ENCODE assay signal across 10 cellular contexts in genomic region chr1:153616885-153617428, GRCh38. TPM values are rescaled to one million over a fixed set of nuclear protein-coding genes. Genes with fewer than 3 reads are reported as not detected.
DNase-seq lines count a peak whose midpoint lies in the region; ATAC-seq and TF ChIP-seq lines count a peak whose summit lies in the region.
"Had no signal": no experiment of that assay in that cellular context is flagged by ENCODE, and none has a peak within 500 bp of the region (broad histone marks: within the 10 kb centered on the region; RNA-seq: fewer than 3 reads in every experiment).

No MANE protein-coding gene starts in this region.

- peaks cover 9% of the 10 kb centered on the region for H3K4me1 Mint-ChIP-seq in activated CD8-positive, alpha-beta T cell treated with anti-CD3 and anti-CD28 coated beads, Interleukin-2, amount 10 ng/mL, durations not matched to agents 7 days and 5 days (ENCODE audit: low read depth)
- peaks cover 5% of the 10 kb centered on the region for H3K4me1 Mint-ChIP-seq in activated CD8-positive, alpha-beta T cell treated with anti-CD3 and anti-CD28 coated beads for 36 hours (ENCODE audit: low read depth)
- peaks cover 32% of the 10 kb centered on the region for H3K4me1 Mint-ChIP-seq in dendritic cell treated with granulocyte-macrophage colony-stimulating factor and Interleukin-4, amounts not matched to agents 40 ng/mL and 50 ng/mL, for 4 days (ENCODE audit: low read depth)
- H3K4me1 Mint-ChIP-seq in natural killer cell treated with Interleukin-12 subunit alpha and Interleukin-12 subunit beta and Interleukin-15 and Interleukin-18, amount 100 ng/mL, for 72 hours (ENCODE audit: low read depth in 2 of 2): peaks cover 0 to 5% of the 10 kb centered on the region in 2 donors

- intact Hi-C loops in activated CD8-positive, alpha-beta T cell treated with anti-CD3 and anti-CD28 coated beads for 36 hours (cut with micrococcal nuclease): loop anchor here (2.0 kb wide), 1 partner anchor 106 kb away; no protein-coding TSS in a partner anchor
- intact Hi-C loops in dendritic cell treated with granulocyte-macrophage colony-stimulating factor and Interleukin-4, amounts not matched to agents 40 ng/mL and 50 ng/mL, for 4 days (cut with micrococcal nuclease): loop anchor here (1.0 to 2.0 kb wide), 2 partner anchors 44 to 106 kb away; no protein-coding TSS in a partner anchor
- intact Hi-C loops in upper lobe of right lung (cut with DNase I): no loop called here

- H3K36me3 ChIP-seq in lung (ENCODE audit: control insufficient read depth in 2 of 2, insufficient read depth in 2 of 2, low read length in 2 of 2): peaks cover 1 to 2% of the 10 kb centered on the region in 2 donors
- no peaks in the 10 kb centered on the region for H3K36me3 ChIP-seq in upper lobe of right lung

- peaks cover 0 to 11% of the 10 kb centered on the region in 2 donors for H3K4me1 ChIP-seq in lung (ENCODE audit: control insufficient read depth in 2 of 2, insufficient read depth in 2 of 2, low read length in 2 of 2)
- peaks cover 12% of the 10 kb centered on the region for H3K4me1 ChIP-seq in upper lobe of right lung

- CTCF ChIA-PET in activated CD8-positive, alpha-beta T cell treated with anti-CD3 and anti-CD28 coated beads, Interleukin-2, amount 10 ng/mL, durations not matched to agents 7 days and 5 days (lab: Charles Lee): interaction anchor here (1.1 to 10.2 kb wide), 14 partner anchors 9 to 370 kb away, joined by 4 to 120 read pairs (median 6); partner anchors contain the start of genes CHTOP, RAB13, S100A1 and S100A13
- CTCF ChIA-PET in activated CD8-positive, alpha-beta T cell treated with anti-CD3 and anti-CD28 coated beads for 36 hours (lab: Charles Lee): interaction anchor here (0.7 to 8.0 kb wide), 17 partner anchors 12 to 115 kb away, joined by 3 to 88 read pairs (median 7); partner anchors contain the start of genes CHTOP, S100A1, S100A13 and S100A6

- no peak overlapping the region for H3K4me3 Mint-ChIP-seq in activated CD8-positive, alpha-beta T cell treated with anti-CD3 and anti-CD28 coated beads, Interleukin-2, amount 10 ng/mL, durations not matched to agents 7 days and 5 days
- H3K4me3 Mint-ChIP-seq in activated CD8-positive, alpha-beta T cell treated with anti-CD3 and anti-CD28 coated beads for 36 hours: no peak overlapping the region
- no peak overlapping the region for H3K4me3 Mint-ChIP-seq in dendritic cell treated with granulocyte-macrophage colony-stimulating factor and Interleukin-4, amounts not matched to agents 40 ng/mL and 50 ng/mL, for 4 days
- H3K4me3 Mint-ChIP-seq in natural killer cell treated with Interleukin-12 subunit alpha and Interleukin-12 subunit beta and Interleukin-15 and Interleukin-18, amount 100 ng/mL, for 72 hours: no peak overlapping the region

- no peak for ATAC-seq in activated CD8-positive, alpha-beta T cell treated with anti-CD3 and anti-CD28 coated beads, Interleukin-2, amount 10 ng/mL, durations not matched to agents 7 days and 5 days
- ATAC-seq in activated CD8-positive, alpha-beta T cell treated with anti-CD3 and anti-CD28 coated beads for 36 hours: no peak
- ATAC-seq in lung (ENCODE audit: insufficient read depth, low FRiP score) (no peak), upper lobe of right lung (peak; percentile 55), GM21423 (IDR thresholded peaks at IDR 0.05; ENCODE audit: unreplicated experiment) (no peak), GM19328 (IDR thresholded peaks at IDR 0.05; ENCODE audit: unreplicated experiment) (no peak)
- ATAC-seq in natural killer cell treated with Interleukin-12 subunit alpha and Interleukin-12 subunit beta and Interleukin-15 and Interleukin-18, amount 100 ng/mL, for 72 hours: no peak

- H3K4me3 ChIP-seq in lung (no peak overlapping the region), upper lobe of right lung (no peak overlapping the region)
- H3K4me3 ChIP-seq: smooth muscle cell had no signal

- H3K27ac ChIP-seq in lung (ENCODE audit: low read depth in 1 of 2, low read length in 1 of 2) (peak overlapping the region; percentile 10 to 49), upper lobe of right lung (peak overlapping the region; percentile 72)

- POLR2A ChIA-PET in activated CD8-positive, alpha-beta T cell treated with anti-CD3 and anti-CD28 coated beads, Interleukin-2, amount 10 ng/mL, durations not matched to agents 7 days and 5 days (lab: Charles Lee): interaction anchor here (0.7 kb wide), 1 partner anchor 8 kb away, joined by 4 read pairs; no protein-coding TSS in a partner anchor
- POLR2A ChIA-PET in activated CD8-positive, alpha-beta T cell treated with anti-CD3 and anti-CD28 coated beads for 36 hours (lab: Charles Lee): interaction anchor here (0.6 kb wide), 1 partner anchor 15 kb away, joined by 3 read pairs; no protein-coding TSS in a partner anchor

- 58 to 93% methylated on average over 5 of the region's 5 CpGs for WGBS in lung, 2 donors

- H3K9me3 Mint-ChIP-seq in activated CD8-positive, alpha-beta T cell treated with anti-CD3 and anti-CD28 coated beads, Interleukin-2, amount 10 ng/mL, durations not matched to agents 7 days and 5 days (ENCODE audit: insufficient read depth): no peaks in the 10 kb centered on the region
- H3K9me3 Mint-ChIP-seq in activated CD8-positive, alpha-beta T cell treated with anti-CD3 and anti-CD28 coated beads for 36 hours: no peaks in the 10 kb centered on the region
- no peaks in the 10 kb centered on the region for H3K9me3 Mint-ChIP-seq in dendritic cell treated with granulocyte-macrophage colony-stimulating factor and Interleukin-4, amounts not matched to agents 40 ng/mL and 50 ng/mL, for 4 days
- H3K9me3 Mint-ChIP-seq in natural killer cell treated with Interleukin-12 subunit alpha and Interleukin-12 subunit beta and Interleukin-15 and Interleukin-18, amount 100 ng/mL, for 72 hours: no peaks in the 10 kb centered on the region

- H3K36me3 Mint-ChIP-seq in activated CD8-positive, alpha-beta T cell treated with anti-CD3 and anti-CD28 coated beads, Interleukin-2, amount 10 ng/mL, durations not matched to agents 7 days and 5 days (ENCODE audit: low read depth): no peaks in the 10 kb centered on the region
- no peaks in the 10 kb centered on the region for H3K36me3 Mint-ChIP-seq in activated CD8-positive, alpha-beta T cell treated with anti-CD3 and anti-CD28 coated beads for 36 hours (ENCODE audit: low read depth)
- no peaks in the 10 kb centered on the region for H3K36me3 Mint-ChIP-seq in dendritic cell treated with granulocyte-macrophage colony-stimulating factor and Interleukin-4, amounts not matched to agents 40 ng/mL and 50 ng/mL, for 4 days (ENCODE audit: low read depth)
- no peaks in the 10 kb centered on the region for H3K36me3 Mint-ChIP-seq in natural killer cell treated with Interleukin-12 subunit alpha and Interleukin-12 subunit beta and Interleukin-15 and Interleukin-18, amount 100 ng/mL, for 72 hours

- no peak for DNase-seq in activated CD8-positive, alpha-beta T cell treated with anti-CD3 and anti-CD28 coated beads, Interleukin-2, amount 10 ng/mL, durations not matched to agents 7 days and 5 days
- no peak for DNase-seq in activated CD8-positive, alpha-beta T cell treated with anti-CD3 and anti-CD28 coated beads for 36 hours
- DNase-seq in lung (ENCODE audit: low spot score): peak; percentile 64
- peak; percentile 79 for DNase-seq in upper lobe of right lung
- no peak for DNase-seq in natural killer cell treated with Interleukin-12 subunit alpha and Interleukin-12 subunit beta and Interleukin-15 and Interleukin-18, amount 100 ng/mL, for 72 hours (ENCODE audit: low spot score)

- H3K27me3 Mint-ChIP-seq in activated CD8-positive, alpha-beta T cell treated with anti-CD3 and anti-CD28 coated beads, Interleukin-2, amount 10 ng/mL, durations not matched to agents 7 days and 5 days (ENCODE audit: low read depth): no peaks in the 10 kb centered on the region
- no peaks in the 10 kb centered on the region for H3K27me3 Mint-ChIP-seq in activated CD8-positive, alpha-beta T cell treated with anti-CD3 and anti-CD28 coated beads for 36 hours
- H3K27me3 Mint-ChIP-seq in dendritic cell treated with granulocyte-macrophage colony-stimulating factor and Interleukin-4, amounts not matched to agents 40 ng/mL and 50 ng/mL, for 4 days: peaks cover 2% of the 10 kb centered on the region
- H3K27me3 Mint-ChIP-seq in natural killer cell treated with Interleukin-12 subunit alpha and Interleukin-12 subunit beta and Interleukin-15 and Interleukin-18, amount 100 ng/mL, for 72 hours: no peaks in the 10 kb centered on the region

- H3K27me3 ChIP-seq in lung (ENCODE audit: control insufficient read depth, insufficient read depth) (no peaks in the 10 kb centered on the region), upper lobe of right lung (no peaks in the 10 kb centered on the region)

- TF ChIP-seq CTCF in activated CD8-positive, alpha-beta T cell treated with anti-CD3 and anti-CD28 coated beads for 36 hours (IDR thresholded peaks at IDR 0.05): no peak
- TF ChIP-seq CTCF in lung (IDR thresholded peaks at IDR 0.05; ENCODE audit: control extremely low read depth, extremely low read depth) (no peak), upper lobe of right lung (IDR thresholded peaks at IDR 0.05) (no peak)

- H3K9me3 ChIP-seq in lung (ENCODE audit: control insufficient read depth in 2 of 2, insufficient read depth in 1 of 2, low read length in 1 of 2): no peaks in the 10 kb centered on the region
- no peaks in the 10 kb centered on the region for H3K9me3 ChIP-seq in upper lobe of right lung

- peak overlapping the region; percentile 26 for H3K27ac Mint-ChIP-seq in activated CD8-positive, alpha-beta T cell treated with anti-CD3 and anti-CD28 coated beads, Interleukin-2, amount 10 ng/mL, durations not matched to agents 7 days and 5 days
- no peak overlapping the region for H3K27ac Mint-ChIP-seq in activated CD8-positive, alpha-beta T cell treated with anti-CD3 and anti-CD28 coated beads for 36 hours
- H3K27ac Mint-ChIP-seq in dendritic cell treated with granulocyte-macrophage colony-stimulating factor and Interleukin-4, amounts not matched to agents 40 ng/mL and 50 ng/mL, for 4 days: peak overlapping the region; percentile 36
- no peak overlapping the region for H3K27ac Mint-ChIP-seq in natural killer cell treated with Interleukin-12 subunit alpha and Interleukin-12 subunit beta and Interleukin-15 and Interleukin-18, amount 100 ng/mL, for 72 hours

RNA-seq across cellular contexts. Expression of gene S100A14, which starts 0.8 kb away (rescaled TPM):
- total RNA-seq in activated CD8-positive, alpha-beta T cell treated with anti-CD3 and anti-CD28 coated beads, Interleukin-2, amount 10 ng/mL, durations not matched to agents 7 days and 5 days: not detected
- total RNA-seq in activated CD8-positive, alpha-beta T cell treated with anti-CD3 and anti-CD28 coated beads for 36 hours: not detected
- total RNA-seq in lung: 100 to 1,000 TPM in 1 of 2 donors, 10 to 100 TPM in 1; 78.5 to 150 TPM
- 100 to 1,000 TPM; 157 to 326 TPM for polyA plus RNA-seq in lung
- total RNA-seq in upper lobe of right lung: 112 TPM
- total RNA-seq in natural killer cell treated with Interleukin-12 subunit alpha and Interleukin-12 subunit beta and Interleukin-15 and Interleukin-18, amount 100 ng/mL, for 72 hours: not detected
- total RNA-seq: LHCN-M2 had no signal

RNA-seq across cellular contexts. Expression of gene S100A16, which starts 4.0 kb away (rescaled TPM):
- total RNA-seq in activated CD8-positive, alpha-beta T cell treated with anti-CD3 and anti-CD28 coated beads, Interleukin-2, amount 10 ng/mL, durations not matched to agents 7 days and 5 days: not detected
- not detected for total RNA-seq in activated CD8-positive, alpha-beta T cell treated with anti-CD3 and anti-CD28 coated beads for 36 hours
- total RNA-seq in lung: 100 to 1,000 TPM in 1 of 2 donors, 10 to 100 TPM in 1; 70.6 to 119 TPM
- 100 to 1,000 TPM; 162 to 182 TPM for polyA plus RNA-seq in lung
- 69.6 TPM for total RNA-seq in upper lobe of right lung
- not detected for total RNA-seq in natural killer cell treated with Interleukin-12 subunit alpha and Interleukin-12 subunit beta and Interleukin-15 and Interleukin-18, amount 100 ng/mL, for 72 hours

RNA-seq across cellular contexts. Expression of gene S100A13, which starts 10.3 kb away (rescaled TPM):
- 1 to 10 TPM; 6.2 to 7.0 TPM for total RNA-seq in activated CD8-positive, alpha-beta T cell treated with anti-CD3 and anti-CD28 coated beads, Interleukin-2, amount 10 ng/mL, durations not matched to agents 7 days and 5 days
- 1 to 10 TPM; 8.1 to 9.4 TPM for total RNA-seq in activated CD8-positive, alpha-beta T cell treated with anti-CD3 and anti-CD28 coated beads for 36 hours
- total RNA-seq in lung: 10 to 100 TPM; 36.2 to 92.1 TPM
- polyA plus RNA-seq in lung: 100 to 1,000 TPM in 1 of 2 donors, 10 to 100 TPM in 1; 80.9 to 168 TPM
- total RNA-seq in upper lobe of right lung: 76.1 TPM
- 10 to 100 TPM in 1 of 2 donors, 1 to 10 TPM in 1; 5.0 to 10.3 TPM for total RNA-seq in natural killer cell treated with Interleukin-12 subunit alpha and Interleukin-12 subunit beta and Interleukin-15 and Interleukin-18, amount 100 ng/mL, for 72 hours

RNA-seq across cellular contexts. Expression of gene S100A1, which starts 11.3 kb away (rescaled TPM):
- total RNA-seq in activated CD8-positive, alpha-beta T cell treated with anti-CD3 and anti-CD28 coated beads, Interleukin-2, amount 10 ng/mL, durations not matched to agents 7 days and 5 days: not detected
- total RNA-seq in activated CD8-positive, alpha-beta T cell treated with anti-CD3 and anti-CD28 coated beads for 36 hours: not detected
- 1 to 10 TPM in 1 of 2 donors, not detected in 1; 1.8 TPM for total RNA-seq in lung
- under 1 TPM; 0.31 to 0.91 TPM for polyA plus RNA-seq in lung
- not detected for total RNA-seq in upper lobe of right lung
- total RNA-seq in natural killer cell treated with Interleukin-12 subunit alpha and Interleukin-12 subunit beta and Interleukin-15 and Interleukin-18, amount 100 ng/mL, for 72 hours: not detected

RNA-seq across cellular contexts. Expression of gene CHTOP, which starts 16.9 kb away (rescaled TPM):
- 10 to 100 TPM; 81.9 to 82.0 TPM for total RNA-seq in activated CD8-positive, alpha-beta T cell treated with anti-CD3 and anti-CD28 coated beads, Interleukin-2, amount 10 ng/mL, durations not matched to agents 7 days and 5 days
- total RNA-seq in activated CD8-positive, alpha-beta T cell treated with anti-CD3 and anti-CD28 coated beads for 36 hours: 10 to 100 TPM; 76.8 to 83.2 TPM
- total RNA-seq in lung: 10 to 100 TPM; 60.5 to 76.6 TPM
- 10 to 100 TPM; 51.2 to 56.3 TPM for polyA plus RNA-seq in lung
- 63.5 TPM for total RNA-seq in upper lobe of right lung
- total RNA-seq in natural killer cell treated with Interleukin-12 subunit alpha and Interleukin-12 subunit beta and Interleukin-15 and Interleukin-18, amount 100 ng/mL, for 72 hours: 10 to 100 TPM; 82.1 to 96.8 TPM

Comparison
In these comparisons a context has a peak if more than half of its experiments do, and no peak if none do; other contexts are left out.
1. H3K27ac Mint-ChIP-seq: peak in activated CD8-positive, alpha-beta T cell treated with anti-CD3 and anti-CD28 coated beads, Interleukin-2, amount 10 ng/mL, durations not matched to agents 7 days and 5 days (single experiment) and dendritic cell treated with granulocyte-macrophage colony-stimulating factor and Interleukin-4, amounts not matched to agents 40 ng/mL and 50 ng/mL, for 4 days (single experiment); none in activated CD8-positive, alpha-beta T cell treated with anti-CD3 and anti-CD28 coated beads for 36 hours (single experiment) and natural killer cell treated with Interleukin-12 subunit alpha and Interleukin-12 subunit beta and Interleukin-15 and Interleukin-18, amount 100 ng/mL, for 72 hours (0 of 2).
2. DNase-seq: peak in lung (single experiment) and upper lobe of right lung (single experiment); none in activated CD8-positive, alpha-beta T cell treated with anti-CD3 and anti-CD28 coated beads, Interleukin-2, amount 10 ng/mL, durations not matched to agents 7 days and 5 days (single experiment), activated CD8-positive, alpha-beta T cell treated with anti-CD3 and anti-CD28 coated beads for 36 hours (single experiment) and natural killer cell treated with Interleukin-12 subunit alpha and Interleukin-12 subunit beta and Interleukin-15 and Interleukin-18, amount 100 ng/mL, for 72 hours (single experiment).
3. RNA of gene S100A14, which starts 0.8 kb away (total RNA-seq): 78.5 to 150 TPM in lung and 112 TPM in upper lobe of right lung (single experiment); not detected in natural killer cell treated with Interleukin-12 subunit alpha and Interleukin-12 subunit beta and Interleukin-15 and Interleukin-18, amount 100 ng/mL, for 72 hours, not detected in activated CD8-positive, alpha-beta T cell treated with anti-CD3 and anti-CD28 coated beads, Interleukin-2, amount 10 ng/mL, durations not matched to agents 7 days and 5 days and not detected in activated CD8-positive, alpha-beta T cell treated with anti-CD3 and anti-CD28 coated beads for 36 hours; every median in the first group is over 10 times any median in the second.
4. RNA of gene S100A16, which starts 4.0 kb away (total RNA-seq): 70.6 to 119 TPM in lung and 69.6 TPM in upper lobe of right lung (single experiment); not detected in activated CD8-positive, alpha-beta T cell treated with anti-CD3 and anti-CD28 coated beads, Interleukin-2, amount 10 ng/mL, durations not matched to agents 7 days and 5 days, not detected in activated CD8-positive, alpha-beta T cell treated with anti-CD3 and anti-CD28 coated beads for 36 hours and not detected in natural killer cell treated with Interleukin-12 subunit alpha and Interleukin-12 subunit beta and Interleukin-15 and Interleukin-18, amount 100 ng/mL, for 72 hours; every median in the first group is over 10 times any median in the second.